1 cellular context compared by ENCODE assay signal in genomic region chr2:64767670-64768425, GRCh38.
TF ChIP-seq lines count a peak whose summit lies in the region.

No MANE protein-coding gene starts in this region.

TF ChIP-seq in K562, 482 proteins besides CTCF, POLR2A, EP300 and RAD21 (continued from another document and continues in another):
- TF ChIP-seq AFF1 (IDR thresholded peaks at IDR 0.05; ENCODE audit: low read depth in 1 of 2, partially characterized antibody in 2 of 2) (peak in 1 of 2 experiments; percentile 72), PKNOX1 (IDR thresholded peaks at IDR 0.05) (no peak), CBX3 (IDR thresholded peaks at IDR 0.05; ENCODE audit: borderline replicate concordance in 1 of 2, low read length in 2 of 2) (no peak), CAMTA2 (CRISPR knock-in tag; conservative IDR thresholded peaks at IDR 0.05) (no peak), SNAPC5 (CRISPR knock-in tag; IDR thresholded peaks at IDR 0.05) (no peak), NEUROD1 (IDR thresholded peaks at IDR 0.05; ENCODE audit: borderline replicate concordance, low read depth, low read length, partially characterized antibody) (peak; percentile 21), ZFP36 (IDR thresholded peaks at IDR 0.05; ENCODE audit: low read depth, low read length, partially characterized antibody) (peak; percentile 80), ZNF699 (CRISPR knock-in tag; IDR thresholded peaks at IDR 0.05; ENCODE audit: insufficient replicate concordance) (no peak), ZNF511 (CRISPR knock-in tag; IDR thresholded peaks at IDR 0.05) (0 out of 2 replicates have a peak, but pooled peaks have one; percentile 56), ATF1 (CRISPR knock-in tag; IDR thresholded peaks at IDR 0.05) (no peak), ATF1 (tag; IDR thresholded peaks at IDR 0.05) (peak; percentile 86), ZNF280A (IDR thresholded peaks at IDR 0.05; ENCODE audit: low read depth, partially characterized antibody) (no peak), UBTF (IDR thresholded peaks at IDR 0.05; ENCODE audit: borderline replicate concordance in 1 of 2, low read depth in 2 of 2, low read length in 2 of 2) (peak; percentile 21 to 68; a peak in 2 of 4 replicates), RFX7 (CRISPR knock-in tag; IDR thresholded peaks at IDR 0.05) (no peak), CREB3L1 (IDR thresholded peaks at IDR 0.05; ENCODE audit: borderline replicate concordance, low read depth) (0 out of 2 replicates have a peak, but pooled peaks have one; percentile 44), ZNF436 (CRISPR knock-in tag; IDR thresholded peaks at IDR 0.05) (no peak), SP1 (CRISPR knock-in tag; IDR thresholded peaks at IDR 0.05) (peak; percentile 70), KDM5B (IDR thresholded peaks at IDR 0.05; ENCODE audit: insufficient replicate concordance, low read depth, low read length) (peak; percentile 75), ZNF592 (IDR thresholded peaks at IDR 0.05) (0 out of 2 replicates have a peak, but pooled peaks have one; percentile 16), RBM14 (IDR thresholded peaks at IDR 0.05; ENCODE audit: borderline replicate concordance, insufficient read depth, low read depth, low read length) (no peak), JUN (IDR thresholded peaks at IDR 0.05; ENCODE audit: borderline replicate concordance, low read depth, low read length) (peak; percentile 93), JUN (CRISPR knock-in tag; IDR thresholded peaks at IDR 0.05; ENCODE audit: borderline replicate concordance) (peak; percentile 93; the same call in 1 of the 2 replicates), SUPT5H (IDR thresholded peaks at IDR 0.05) (peak; percentile 74), ARHGAP35 (IDR thresholded peaks at IDR 0.05; ENCODE audit: partially characterized antibody) (no peak), ZNF324 (CRISPR knock-in tag; IDR thresholded peaks at IDR 0.05) (no peak), NRF1 (conservative IDR thresholded peaks at IDR 0.05 in 1 of 2, IDR thresholded peaks at IDR 0.05 in 1 of 2) (peak; percentile 68 to 69), ZBTB1 (CRISPR knock-in tag; IDR thresholded peaks at IDR 0.05; ENCODE audit: borderline replicate concordance, low read depth) (peak; percentile 77; the same call in 1 of the 2 replicates), CBX1 (IDR thresholded peaks at IDR 0.05; ENCODE audit: low read depth) (peak; percentile 57; the same call in 1 of the 2 replicates), ARID4B (CRISPR knock-in tag; IDR thresholded peaks at IDR 0.05) (0 out of 2 replicates have a peak, but pooled peaks have one; percentile 20), GABPB1 (CRISPR knock-in tag; IDR thresholded peaks at IDR 0.05) (peak; percentile 68), PML (IDR thresholded peaks at IDR 0.05; ENCODE audit: low read length) (peak; percentile 25; the same call in 1 of the 2 replicates), KLF1 (tag; IDR thresholded peaks at IDR 0.05) (peak; percentile 45; the same call in 1 of the 2 replicates)
